In genomic region chr6:1606533-1607235, GRCh38 we compare ENCODE assay signal across 14 cellular contexts. TPM values are rescaled to one million over a fixed set of nuclear protein-coding genes. Genes with fewer than 3 reads are reported as not detected.
A peak's percentile ranks its signal among the peaks of the same experiment; 100 is the strongest.
DNase-seq lines count a peak whose midpoint lies in the region; ATAC-seq, FAIRE-seq and TF ChIP-seq lines count a peak whose summit lies in the region.
"Had no signal": no experiment of that assay in that cellular context is flagged by ENCODE, and none has a peak within 500 bp of the region (broad histone marks: within the 10 kb centered on the region; RNA-seq: fewer than 3 reads in every experiment).

No MANE protein-coding gene starts in this region.

- no peak overlapping the region for H2BK20ac ChIP-seq in H9 (ENCODE audit: low read depth, low read length, poor library complexity, severe bottlenecking)

- H2BK15ac ChIP-seq in H9 (ENCODE audit: low read depth, low read length) (no peak overlapping the region), mesenchymal stem cell (ENCODE audit: low read depth, poor library complexity, severe bottlenecking) (no peak overlapping the region)

- H2BK12ac ChIP-seq in H9 (ENCODE audit: insufficient read length, low read depth, low read length) (no peak overlapping the region), mesenchymal stem cell (ENCODE audit: low read length in 2 of 2) (no peak overlapping the region)

- no peak overlapping the region for H3K14ac ChIP-seq in H9 (ENCODE audit: insufficient read depth, low read length)
- no peak overlapping the region for H3K14ac ChIP-seq in mesenchymal stem cell (ENCODE audit: low read length in 2 of 2)

- no peak for TF ChIP-seq EP300 in K562 (IDR thresholded peaks at IDR 0.05; ENCODE audit: low read length)

- peaks cover 54 to 67% of the 10 kb centered on the region in 2 donors for H3K27me3 Mint-ChIP-seq in CD8-positive, alpha-beta memory T cell
- H3K27me3 Mint-ChIP-seq in H9 (ENCODE audit: low read depth) = peaks cover 83% of the 10 kb centered on the region
- H3K27me3 Mint-ChIP-seq in naive thymus-derived CD4-positive, alpha-beta T cell = peaks cover 57 to 69% (median 63%) of the 10 kb centered on the region in 5 donors

- H3K18ac ChIP-seq in H9 (ENCODE audit: insufficient read length, low read depth, low read length) (no peak overlapping the region), mesenchymal stem cell (ENCODE audit: low read depth in 1 of 2, low read length in 2 of 2) (no peak overlapping the region)

- no peak overlapping the region for H3K4ac ChIP-seq in H9 (ENCODE audit: low read depth, low read length)
- no peak overlapping the region for H3K4ac ChIP-seq in mesenchymal stem cell (ENCODE audit: low read depth in 1 of 2, low read length in 2 of 2)

- no peaks in the 10 kb centered on the region for H3K36me3 Mint-ChIP-seq in CD8-positive, alpha-beta memory T cell
- H3K36me3 Mint-ChIP-seq in H9 (ENCODE audit: insufficient read depth in 1 of 3, low read depth in 3 of 3) = no peaks in the 10 kb centered on the region
- no peaks in the 10 kb centered on the region for H3K36me3 Mint-ChIP-seq in naive thymus-derived CD4-positive, alpha-beta T cell

- H3K4me3 ChIP-seq in CD8-positive, alpha-beta memory T cell (ENCODE audit: low read length) = no peak overlapping the region
- H3K4me3 ChIP-seq in K562 (no peak overlapping the region), mesenchymal stem cell (ENCODE audit: insufficient read depth in 1 of 2, low read depth in 1 of 2, low read length in 2 of 2) (no peak overlapping the region)
- no peak overlapping the region for H3K4me3 ChIP-seq in naive thymus-derived CD4-positive, alpha-beta T cell (ENCODE audit: low read length)
- H3K4me3 ChIP-seq: mucosa of descending colon had no signal

- H2AK5ac ChIP-seq in H9 (ENCODE audit: insufficient read length, low read length) = no peak overlapping the region
- no peak overlapping the region for H2AK5ac ChIP-seq in mesenchymal stem cell (ENCODE audit: low read length, severe bottlenecking)

- TF ChIP-seq RAD21 in K562 (CRISPR knock-in tag; conservative IDR thresholded peaks at IDR 0.05 in 1 of 2, IDR thresholded peaks at IDR 0.05 in 1 of 2) = no peak

- no peaks in the 10 kb centered on the region for H3K79me2 ChIP-seq in H9 (ENCODE audit: insufficient read depth, low read length)
- H3K79me2 ChIP-seq in K562 (ENCODE audit: control insufficient read depth, insufficient read depth, low read length) = no peaks in the 10 kb centered on the region

- TF ChIP-seq POLR2A in K562 (conservative IDR thresholded peaks at IDR 0.05) = no peak
- TF ChIP-seq POLR2A in GM12892 (IDR thresholded peaks at IDR 0.05; ENCODE audit: low read depth, low read length) = no peak
- TF ChIP-seq POLR2A in H54 (IDR thresholded peaks at IDR 0.05; ENCODE audit: low read depth, low read length) = no peak

- in situ Hi-C loops in K562 (cut with MboI) = loop anchor here (10.0 kb wide), 2 partner anchors 578 to 848 kb away; no protein-coding TSS in a partner anchor

- no peak for ATAC-seq in K562
- no peak for ATAC-seq in naive thymus-derived CD4-positive, alpha-beta T cell
- ATAC-seq: mucosa of descending colon had no signal

- no peak overlapping the region for H4K5ac ChIP-seq in H9 (ENCODE audit: insufficient read length, low read depth, low read length)

- H2BK5ac ChIP-seq in H9 (ENCODE audit: insufficient read length, low read length) (no peak overlapping the region), mesenchymal stem cell (ENCODE audit: low read depth, low read length, poor library complexity, severe bottlenecking) (no peak overlapping the region)

- FAIRE-seq in K562 (lab: Jason Lieb, UNC) (no peak), GM12892 (lab: Jason Lieb, UNC) (no peak), H54 (lab: Jason Lieb, UNC) (no peak)

- TF ChIP-seq CTCF in H9 (conservative IDR thresholded peaks at IDR 0.05) (no peak), K562 (IDR thresholded peaks at IDR 0.05 in 2 of 3, conservative IDR thresholded peaks at IDR 0.05 in 1 of 3; ENCODE audit: insufficient read depth in 2 of 3, low read depth in 1 of 3, low read length in 3 of 3) (no peak)

- H3K4me3 Mint-ChIP-seq in CD8-positive, alpha-beta memory T cell = peak overlapping the region in 5 of 7 donors; percentile 36 to 76 (median 43)
- peak overlapping the region; percentile 36 to 73 for H3K4me3 Mint-ChIP-seq in H9
- H3K4me3 Mint-ChIP-seq in naive thymus-derived CD4-positive, alpha-beta T cell = peak overlapping the region in 7 of 10 donors; percentile 52 to 79 (median 69)

- no peak overlapping the region for H3K56ac ChIP-seq in H9 (ENCODE audit: insufficient read length, low read depth, low read length)

- DNase-seq in CD8-positive, alpha-beta memory T cell = no peak
- DNase-seq in H9 = peak; percentile 80
- DNase-seq in K562 (ENCODE audit: extremely low read depth in 1 of 4, low spot score in 3 of 4) = no peak
- DNase-seq in naive thymus-derived CD4-positive, alpha-beta T cell = no peak
- DNase-seq in SKM-1 treated with dmso at 0.1 percent for 144 hours (lab: John Stamatoyannopoulos, UW; ENCODE audit: unreplicated experiment) = no peak
- no peak for DNase-seq in GM12892 (ENCODE audit: insufficient read length)
- no peak for DNase-seq in mesenchymal stem cell
- no peak for DNase-seq in H54 (ENCODE audit: insufficient read length, low spot score)
- DNase-seq: dermis blood vessel endothelial cell; mucosa of descending colon; NK-92 treated with Interleukin-12 subunit alpha and Interleukin-12 subunit beta, amount 100 ng/mL, for 24 hours; stimulated activated CD4-positive, alpha-beta T cell treated with anti-CD3 and anti-CD28 coated beads, Interleukin-12 subunit alpha, Interleukin-12 subunit beta, amount 100 ng/mL, for 4 hours; stimulated activated naive CD4-positive, alpha-beta T cell treated with Interleukin-2 at 50 U/mL for 16 hours had no signal

- no peaks in the 10 kb centered on the region for H3K36me3 ChIP-seq in CD8-positive, alpha-beta memory T cell (ENCODE audit: insufficient read depth, low read length)
- H3K36me3 ChIP-seq in K562 (ENCODE audit: control insufficient read depth, insufficient read depth, low read length) (no peaks in the 10 kb centered on the region), mesenchymal stem cell (ENCODE audit: control insufficient read depth in 1 of 2, insufficient read depth in 2 of 2, low read depth in 1 of 2, low read length in 2 of 2) (no peaks in the 10 kb centered on the region)
- no peaks in the 10 kb centered on the region for H3K36me3 ChIP-seq in naive thymus-derived CD4-positive, alpha-beta T cell (ENCODE audit: control insufficient read depth in 2 of 3, insufficient read depth in 3 of 3, low read length in 3 of 3)

- no peaks in the 10 kb centered on the region for H3K9me3 ChIP-seq in CD8-positive, alpha-beta memory T cell (ENCODE audit: low read length)
- H3K9me3 ChIP-seq in H9 (ENCODE audit: control insufficient read depth, low read depth, low read length) = no peaks in the 10 kb centered on the region
- no peaks in the 10 kb centered on the region for H3K9me3 ChIP-seq in K562 (replicated peaks; ENCODE audit: control insufficient read depth, insufficient read depth, low read depth, low read length)
- H3K9me3 ChIP-seq in naive thymus-derived CD4-positive, alpha-beta T cell (ENCODE audit: control insufficient read depth in 2 of 3, low read length in 3 of 3) = no peaks in the 10 kb centered on the region
- H3K9me3 ChIP-seq in mesenchymal stem cell (ENCODE audit: control insufficient read depth, low read length) = no peaks in the 10 kb centered on the region
- H3K9me3 ChIP-seq: mucosa of descending colon had no signal

- WGBS in H9 (ENCODE audit: extremely low coverage, insufficient read length, low lambda C conversion rate) = no CpG with 5 or more reads among the region's 22 CpGs
- 2% methylated on average over 22 of the region's 22 CpGs for WGBS in K562 (ENCODE audit: insufficient coverage, low coverage, missing lambda C conversion rate)
- WGBS in mesenchymal stem cell = 4% methylated on average over 18 of the region's 22 CpGs

- intact Hi-C loops in K562 (cut with micrococcal nuclease) = no loop called here
- intact Hi-C loops in naive thymus-derived CD4-positive, alpha-beta T cell (cut with micrococcal nuclease) = loop anchor here (2.0 to 10.0 kb wide), 3 partner anchors 226 to 1458 kb away; partner anchors contain the start of genes GMDS (in 1 of the 2) and RIPK1 (in 1 of the 2)

- CTCF ChIA-PET in CD8-positive, alpha-beta memory T cell (lab: Charles Lee) = interaction anchor here (0.8 to 4.3 kb wide), 7 partner anchors 8 to 1028 kb away, joined by 3 to 38 read pairs (median 4); no protein-coding TSS in a partner anchor
- CTCF ChIA-PET in K562 (lab: Yijun Ruan, JAX; ENCODE audit: low intra/inter-chr PET ratio) = no interaction called here
- CTCF ChIA-PET in naive thymus-derived CD4-positive, alpha-beta T cell (lab: Charles Lee) = interaction anchor here (0.6 to 4.1 kb wide), 7 partner anchors 10 to 1157 kb away, joined by 3 to 14 read pairs (median 7); no protein-coding TSS in a partner anchor

- POLR2A ChIA-PET in CD8-positive, alpha-beta memory T cell (lab: Charles Lee) = interaction anchor here (0.6 kb wide), 1 partner anchor 773 kb away, joined by 7 read pairs; no protein-coding TSS in a partner anchor
- POLR2A ChIA-PET in K562 (lab: Yijun Ruan, JAX) = interaction anchor here (1.1 kb wide), 1 partner anchor 10 kb away, joined by 3 read pairs; no protein-coding TSS in a partner anchor
- POLR2A ChIA-PET in naive thymus-derived CD4-positive, alpha-beta T cell (lab: Charles Lee) = interaction anchor here (0.8 to 0.9 kb wide), 2 partner anchors 44 to 1028 kb away, joined by 3 read pairs; no protein-coding TSS in a partner anchor

- no peaks in the 10 kb centered on the region for H3K9me1 ChIP-seq in K562 (ENCODE audit: control insufficient read depth, insufficient read depth, low read length)

- no peak overlapping the region for H3K9ac ChIP-seq in H9 (ENCODE audit: extremely low read depth, insufficient read length, low read length)
- no peak overlapping the region for H3K9ac ChIP-seq in K562 (ENCODE audit: insufficient read depth in 1 of 2, low read depth in 2 of 2, low read length in 2 of 2)
- no peak overlapping the region for H3K9ac ChIP-seq in mesenchymal stem cell (ENCODE audit: low read length)

- no peak overlapping the region for H3T11ph ChIP-seq in H9 (ENCODE audit: low read length)

- H3K27ac Mint-ChIP-seq in CD8-positive, alpha-beta memory T cell = no peak overlapping the region
- H3K27ac Mint-ChIP-seq in H9 = no peak overlapping the region
- H3K27ac Mint-ChIP-seq in naive thymus-derived CD4-positive, alpha-beta T cell = peak overlapping the region in 1 of 9 donors; percentile 73

- peaks cover 33 to 49% (median 35%) of the 10 kb centered on the region in 3 donors for H3K4me1 Mint-ChIP-seq in CD8-positive, alpha-beta memory T cell
- peaks cover 36 to 42% of the 10 kb centered on the region in 2 experiments for H3K4me1 Mint-ChIP-seq in H9
- peaks cover 25 to 44% (median 40%) of the 10 kb centered on the region in 7 donors for H3K4me1 Mint-ChIP-seq in naive thymus-derived CD4-positive, alpha-beta T cell

- peaks cover 60% of the 10 kb centered on the region for H3K27me3 ChIP-seq in CD8-positive, alpha-beta memory T cell (ENCODE audit: insufficient read depth, low read length, poor library complexity, severe bottlenecking)
- H3K27me3 ChIP-seq in H9 (ENCODE audit: insufficient read depth, low read length) = peaks cover 64% of the 10 kb centered on the region
- peaks cover 51 to 68% of the 10 kb centered on the region in 2 experiments for H3K27me3 ChIP-seq in K562 (ENCODE audit: control insufficient read depth in 2 of 2, insufficient read depth in 2 of 2, low read length in 2 of 2)
- H3K27me3 ChIP-seq in naive thymus-derived CD4-positive, alpha-beta T cell (ENCODE audit: control insufficient read depth in 2 of 2, insufficient read depth in 2 of 2, low read length in 2 of 2) = peaks cover 8 to 26% of the 10 kb centered on the region in 2 donors
- H3K27me3 ChIP-seq in mesenchymal stem cell (ENCODE audit: control insufficient read depth in 1 of 2, insufficient read depth in 1 of 2, low read length in 2 of 2) = peaks cover 54 to 75% of the 10 kb centered on the region in 2 experiments

- H3K27ac ChIP-seq in CD8-positive, alpha-beta memory T cell (ENCODE audit: low read depth, low read length) = no peak overlapping the region
- no peak overlapping the region for H3K27ac ChIP-seq in H9 (ENCODE audit: insufficient read length, low read depth, low read length)
- no peak overlapping the region for H3K27ac ChIP-seq in K562 (ENCODE audit: extremely low read depth, low read depth, low read length)
- no peak overlapping the region for H3K27ac ChIP-seq in naive thymus-derived CD4-positive, alpha-beta T cell (ENCODE audit: low read depth, low read length)
- H3K27ac ChIP-seq in mesenchymal stem cell (ENCODE audit: low read length, poor library complexity, severe bottlenecking) = no peak overlapping the region

- no peak overlapping the region for H4K8ac ChIP-seq in H9 (replicated peaks; ENCODE audit: insufficient read length, low read depth, low read length)
- no peak overlapping the region for H4K8ac ChIP-seq in mesenchymal stem cell (ENCODE audit: low read length)

- H3K9me3 Mint-ChIP-seq in CD8-positive, alpha-beta memory T cell = peaks cover 0 to 2% (median 0%) of the 10 kb centered on the region in 5 donors
- no peaks in the 10 kb centered on the region; a peak in 2 of 5 replicates for H3K9me3 Mint-ChIP-seq in H9
- H3K9me3 Mint-ChIP-seq in naive thymus-derived CD4-positive, alpha-beta T cell = peaks cover 0 to 3% (median 0%) of the 10 kb centered on the region in 11 donors
- H3K9me3 Mint-ChIP-seq: T-helper 2 cell treated with Interferon-gamma antibody and Interleukin-4, amounts not matched to agents 5 μg/mL and 100 μg/mL, for 36 hours had no signal

- H4K91ac ChIP-seq in H9 (ENCODE audit: insufficient read length, low read depth, low read length) (no peak overlapping the region), mesenchymal stem cell (ENCODE audit: low read length) (no peak overlapping the region)

- H3K79me1 ChIP-seq in H9 (ENCODE audit: insufficient read depth, low read depth, low read length, poor library complexity, severe bottlenecking) (no peaks in the 10 kb centered on the region), mesenchymal stem cell (replicated peaks; ENCODE audit: low read length, poor library complexity, severe bottlenecking) (no peaks in the 10 kb centered on the region)

- BruUV-seq in K562 (replicated peaks; lab: Mats Ljungman, UMichigan) = no TSS peak

- H3K4me1 ChIP-seq in CD8-positive, alpha-beta memory T cell (ENCODE audit: insufficient read depth, low read length) = peaks cover 34% of the 10 kb centered on the region
- H3K4me1 ChIP-seq in H9 (ENCODE audit: insufficient read depth, low read length) (no peaks in the 10 kb centered on the region; the same call in 1 of the 2 replicates), K562 (replicated peaks in 1 of 2; ENCODE audit: control insufficient read depth in 2 of 2, insufficient read depth in 2 of 2, low read length in 2 of 2) (peaks cover 0 to 24% of the 10 kb centered on the region in 2 experiments; a peak in 2 of 5 replicates), mesenchymal stem cell (ENCODE audit: control insufficient read depth, insufficient read depth, low read depth, low read length) (peaks cover 47% of the 10 kb centered on the region)
- peaks cover 15 to 35% of the 10 kb centered on the region in 2 donors for H3K4me1 ChIP-seq in naive thymus-derived CD4-positive, alpha-beta T cell (ENCODE audit: control insufficient read depth in 2 of 2, insufficient read depth in 2 of 2, low read length in 2 of 2)

- H3K4me2 ChIP-seq in H9 (ENCODE audit: insufficient read depth, insufficient read length, low read length) = peak overlapping the region; percentile 44
- H3K4me2 ChIP-seq in K562 (ENCODE audit: insufficient read depth, low read length) = no peak overlapping the region
- H3K4me2 ChIP-seq in mesenchymal stem cell (ENCODE audit: low read length, poor library complexity, severe bottlenecking) = no peak overlapping the region

- peaks cover 27% of the 10 kb centered on the region for H3K23me2 ChIP-seq in H9 (ENCODE audit: insufficient read length, low read depth, low read length, poor library complexity, severe bottlenecking)

- no peaks in the 10 kb centered on the region for H4K20me1 ChIP-seq in H9 (ENCODE audit: control insufficient read depth, insufficient read depth, insufficient read length)
- peaks cover 13% of the 10 kb centered on the region for H4K20me1 ChIP-seq in K562 (replicated peaks; ENCODE audit: control insufficient read depth, insufficient read depth, low read length)

- H2BK120ac ChIP-seq in H9 (ENCODE audit: low read depth, low read length, poor library complexity, severe bottlenecking) (no peak overlapping the region), mesenchymal stem cell (ENCODE audit: low read depth, low read length) (no peak overlapping the region)

- H3K23ac ChIP-seq in H9 (ENCODE audit: insufficient read length, low read depth, low read length) (no peak overlapping the region), mesenchymal stem cell (ENCODE audit: low read length in 2 of 2) (no peak overlapping the region)

- no peak overlapping the region for H2AFZ ChIP-seq in H9 (ENCODE audit: low read length)
- no peak overlapping the region for H2AFZ ChIP-seq in K562 (ENCODE audit: low read depth, low read length)
- no peak overlapping the region for H2AFZ ChIP-seq in mesenchymal stem cell (ENCODE audit: low read depth, low read length)

RNA-seq across cellular contexts. Expression of gene FOXC1, which starts 3.0 kb away (rescaled TPM):
- total RNA-seq in CD8-positive, alpha-beta memory T cell = not detected
- not detected for polyA plus RNA-seq in CD8-positive, alpha-beta memory T cell
- 0.04 TPM in 1 of 2 replicates, not detected in the other for total RNA-seq in H9 (2021)
- not detected in 2 replicates for total RNA-seq in K562 (2011; cell fraction: chromatin; rRNA removed; ENCODE audit: low replicate concordance)
- not detected in 2 replicates for total RNA-seq in K562 (2011; cell fraction: nucleolus; rRNA removed)
- total RNA-seq in K562 (2011; cell fraction: nucleoplasm; rRNA removed) = not detected in 2 replicates
- not detected in 2 replicates for total RNA-seq in K562 (2014; rRNA removed)
- total RNA-seq in K562 (2014; rRNA removed; fragmentation: Illumina TruSeq; extraction: Trizol) = not detected in 2 replicates
- total RNA-seq in K562 (2015; rRNA removed; fragmentation: Illumina TruSeq; extraction: Trizol) = not detected in 2 replicates
- 0.07 TPM in 1 of 2 replicates, not detected in the other for total RNA-seq in K562 (2021)
- polyA plus RNA-seq in K562 (2011; rRNA removed) = not detected in 2 replicates
- polyA plus RNA-seq in K562 (2011; cell fraction: cytosol; rRNA removed) = not detected in 2 replicates
- not detected in 2 replicates for polyA plus RNA-seq in K562 (2011; cell fraction: nucleus; rRNA removed)
- polyA plus RNA-seq in K562 (2012) = not detected in 2 replicates
- polyA plus RNA-seq in K562 (2014; fragmentation: Illumina TruSeq; extraction: Trizol) = not detected in 2 replicates
- polyA plus RNA-seq in K562 (2014; fragmentation: Nextera tagmentation; extraction: Ambion mirVana) = not detected
- not detected in 2 replicates for polyA plus RNA-seq in K562 (2014; rRNA removed)
- not detected in 2 replicates for polyA minus RNA-seq in K562 (2011; rRNA and poly(A)+ RNA removed)
- polyA minus RNA-seq in K562 (2011; cell fraction: cytosol; rRNA and poly(A)+ RNA removed) = 0.19 and 0.46 TPM in 2 replicates
- polyA minus RNA-seq in K562 (2011; cell fraction: nucleus; rRNA and poly(A)+ RNA removed) = under 0.01 TPM in 1 of 2 replicates, not detected in the other
- not detected for total RNA-seq in naive thymus-derived CD4-positive, alpha-beta T cell
- not detected for polyA plus RNA-seq in naive thymus-derived CD4-positive, alpha-beta T cell
- 0.30 TPM for polyA plus RNA-seq in GM12892 (2012; ENCODE audit: missing spikeins)
- 0.07 TPM for polyA plus RNA-seq in mesenchymal stem cell (2013, experiment 1 of 2)
- polyA plus RNA-seq in mesenchymal stem cell (2013, experiment 2 of 2) = 0.08 TPM
